Comparison of ENCODE assay signal across 7 cellular contexts in genomic region chr7:104983620-104984539, GRCh38. TPM values are rescaled to one million over a fixed set of nuclear protein-coding genes. Genes with fewer than 3 reads are reported as not detected.
DNase-seq lines count a peak whose midpoint lies in the region; ATAC-seq, FAIRE-seq and TF ChIP-seq lines count a peak whose summit lies in the region.

No MANE protein-coding gene starts in this region.

- DNase-seq in GM12892 (ENCODE audit: insufficient read length), result peak; percentile 73
- peak; percentile 87 for DNase-seq in NCI-H1105 treated with DMSO at 0.1 percent for 48 hours (lab: John Stamatoyannopoulos, UW)
- peak; percentile 81 for DNase-seq in hepatic stellate cell (ENCODE audit: low spot score)
- DNase-seq in retina, result peak; percentile 96

- H3K27me3 Mint-ChIP-seq in T-helper 1 cell treated with Interleukin-12 subunit alpha and Interleukin-12 subunit beta and Interleukin-4 antibody, amounts not matched to agents 30 μg/mL and 1 μg/mL, for 36 hours (ENCODE audit: low read depth), result no peaks in the 10 kb centered on the region

- peak overlapping the region; percentile 97 for H3K27ac ChIP-seq in angular gyrus (ENCODE audit: low read depth, low read length)

- peak overlapping the region; percentile 100 for H3K27ac Mint-ChIP-seq in T-helper 1 cell treated with Interleukin-12 subunit alpha and Interleukin-12 subunit beta and Interleukin-4 antibody, amounts not matched to agents 30 μg/mL and 1 μg/mL, for 36 hours

- no peaks in the 10 kb centered on the region for H3K9me3 Mint-ChIP-seq in T-helper 1 cell treated with Interleukin-12 subunit alpha and Interleukin-12 subunit beta and Interleukin-4 antibody, amounts not matched to agents 30 μg/mL and 1 μg/mL, for 36 hours

- peak overlapping the region; percentile 100 for H3K4me3 Mint-ChIP-seq in T-helper 1 cell treated with Interleukin-12 subunit alpha and Interleukin-12 subunit beta and Interleukin-4 antibody, amounts not matched to agents 30 μg/mL and 1 μg/mL, for 36 hours

- peak; percentile 88 for ATAC-seq in HG02678 (IDR thresholded peaks at IDR 0.05; ENCODE audit: unreplicated experiment)

- FAIRE-seq in GM12892 (lab: Jason Lieb, UNC), result peak; percentile 91

- peak; percentile 98 for TF ChIP-seq POLR2A in GM12892 (IDR thresholded peaks at IDR 0.05; ENCODE audit: low read depth, low read length)

- H3K4me1 Mint-ChIP-seq in T-helper 1 cell treated with Interleukin-12 subunit alpha and Interleukin-12 subunit beta and Interleukin-4 antibody, amounts not matched to agents 30 μg/mL and 1 μg/mL, for 36 hours (ENCODE audit: low read depth), result peaks cover 66% of the 10 kb centered on the region

- peaks cover 4% of the 10 kb centered on the region for H3K36me3 Mint-ChIP-seq in T-helper 1 cell treated with Interleukin-12 subunit alpha and Interleukin-12 subunit beta and Interleukin-4 antibody, amounts not matched to agents 30 μg/mL and 1 μg/mL, for 36 hours (ENCODE audit: low read depth)

RNA-seq across cellular contexts. Expression of gene KMT2E, which starts 30.1 kb away (rescaled TPM):
- polyA plus RNA-seq in GM12892 (2012; ENCODE audit: missing spikeins), result 41.5 TPM

Comparison
In these comparisons a context has a peak if more than half of its experiments do, and no peak if none do; other contexts are left out.
1. Peak in every context shown above with its lines: DNase-seq, ATAC-seq and H3K27ac ChIP-seq.